In genomic region chr3:195007151-195007550, GRCh38 we compare ENCODE assay signal across 13 cellular contexts.
DNase-seq lines count a peak whose midpoint lies in the region; ATAC-seq and TF ChIP-seq lines count a peak whose summit lies in the region.
"Had no signal": no experiment of that assay in that cellular context is flagged by ENCODE, and none has a peak within 500 bp of the region (broad histone marks: within the 10 kb centered on the region; RNA-seq: fewer than 3 reads in every experiment).

No MANE protein-coding gene starts in this region.

- H3K4me3 Mint-ChIP-seq in H9 = no peak overlapping the region
- H3K4me3 Mint-ChIP-seq in stimulated activated naive B cell treated with anti-CD40 and anti-IgM and Interleukin-4, amounts not matched to agents 10 μg/mL and 1 μg/mL and 100 μg/mL, for 72 hours = no peak overlapping the region
- no peak overlapping the region for H3K4me3 Mint-ChIP-seq in GM23338
- H3K4me3 Mint-ChIP-seq: IgD-negative memory B cell had no signal

- H3K9me2 ChIP-seq in PC-9 (ENCODE audit: insufficient read depth) (no peaks in the 10 kb centered on the region), GM23338 (ENCODE audit: insufficient read depth) (no peaks in the 10 kb centered on the region)

- H4K20me1 ChIP-seq in H9 (ENCODE audit: control insufficient read depth, insufficient read depth, insufficient read length) (no peaks in the 10 kb centered on the region), PC-9 (ENCODE audit: insufficient read depth) (no peaks in the 10 kb centered on the region), GM23338 (replicated peaks; ENCODE audit: insufficient read depth) (no peaks in the 10 kb centered on the region)

- H3K4me2 ChIP-seq in H9 (ENCODE audit: insufficient read depth, insufficient read length, low read length) (no peak overlapping the region), PC-9 (peak overlapping the region; percentile 24), GM23338 (no peak overlapping the region)
- H3K4me2 ChIP-seq: A549 had no signal

- H3K23me2 ChIP-seq in H9 (ENCODE audit: insufficient read length, low read depth, low read length, poor library complexity, severe bottlenecking) = no peaks in the 10 kb centered on the region

- H3K79me2 ChIP-seq in H9 (ENCODE audit: insufficient read depth, low read length) (no peaks in the 10 kb centered on the region), PC-9 (ENCODE audit: low read depth) (no peaks in the 10 kb centered on the region), GM23338 (replicated peaks; ENCODE audit: insufficient read depth) (no peaks in the 10 kb centered on the region)

- H3K56ac ChIP-seq in H9 (ENCODE audit: insufficient read length, low read depth, low read length) = no peak overlapping the region

- H3K27ac ChIP-seq in H9 (ENCODE audit: insufficient read length, low read depth, low read length) (no peak overlapping the region), PC-9 (no peak overlapping the region), upper lobe of right lung (no peak overlapping the region), GM23338 (ENCODE audit: low read depth) (no peak overlapping the region)
- H3K27ac ChIP-seq: A549 had no signal

- no peak overlapping the region for H3K9ac ChIP-seq in H9 (ENCODE audit: extremely low read depth, insufficient read length, low read length)

- H3K36me3 ChIP-seq in PC-9 (ENCODE audit: low read depth) (no peaks in the 10 kb centered on the region), upper lobe of right lung (no peaks in the 10 kb centered on the region), GM23338 (ENCODE audit: insufficient read depth) (no peaks in the 10 kb centered on the region)
- H3K36me3 ChIP-seq: BE2C had no signal

- H2BK120ac ChIP-seq in H9 (ENCODE audit: low read depth, low read length, poor library complexity, severe bottlenecking) = no peak overlapping the region

- no peak overlapping the region for H3K18ac ChIP-seq in H9 (ENCODE audit: insufficient read length, low read depth, low read length)

- H2BK15ac ChIP-seq in H9 (ENCODE audit: low read depth, low read length) = no peak overlapping the region

- ATAC-seq in sciatic nerve = no peak
- no peak for ATAC-seq in upper lobe of right lung
- ATAC-seq in stimulated activated naive B cell treated with anti-CD40 and anti-IgM and Interleukin-4, amounts not matched to agents 10 μg/mL and 1 μg/mL and 100 μg/mL, for 72 hours (replicated peaks) = no peak
- ATAC-seq in GM23338 = no peak
- ATAC-seq: A549, GM12878 had no signal

- H4K5ac ChIP-seq in H9 (ENCODE audit: insufficient read length, low read depth, low read length) = no peak overlapping the region

- DNase-seq in H9 (peak; percentile 4), PC-9 (no peak), sciatic nerve (ENCODE audit: low spot score) (peak; percentile 23), upper lobe of right lung (peak; percentile 27), NCI-H524 (lab: John Stamatoyannopoulos, UW) (no peak), GM23338 (ENCODE audit: low spot score) (no peak)
- no peak for DNase-seq in stimulated activated naive B cell treated with anti-CD40 and anti-IgM and Interleukin-4, amounts not matched to agents 10 μg/mL and 1 μg/mL and 100 μg/mL, for 72 hours
- DNase-seq: BE2C, DMS53, KG1 had no signal

- H3K4me3 ChIP-seq in PC-9 (no peak overlapping the region), upper lobe of right lung (no peak overlapping the region), GM23338 (no peak overlapping the region)
- H3K4me3 ChIP-seq: A549, GM12878 had no signal

- H3F3A ChIP-seq in PC-9 (ENCODE audit: insufficient read depth, low read depth) = peaks cover 17% of the 10 kb centered on the region; the same call in 1 of the 2 replicates
- H3F3A ChIP-seq in GM23338 (replicated peaks; ENCODE audit: low read depth) = no peaks in the 10 kb centered on the region

- no peaks in the 10 kb centered on the region for H3K4me1 ChIP-seq in H9 (ENCODE audit: insufficient read depth, low read length)
- H3K4me1 ChIP-seq in PC-9 (replicated peaks; ENCODE audit: insufficient read depth) = peaks cover 41% of the 10 kb centered on the region
- peaks cover 14% of the 10 kb centered on the region for H3K4me1 ChIP-seq in upper lobe of right lung
- peaks cover 6% of the 10 kb centered on the region for H3K4me1 ChIP-seq in GM23338 (ENCODE audit: insufficient read depth)
- H3K4me1 ChIP-seq: A549 had no signal

- peaks cover 19 to 31% of the 10 kb centered on the region in 2 experiments for H3K9me3 Mint-ChIP-seq in H9
- no peaks in the 10 kb centered on the region for H3K9me3 Mint-ChIP-seq in stimulated activated naive B cell treated with anti-CD40 and anti-IgM and Interleukin-4, amounts not matched to agents 10 μg/mL and 1 μg/mL and 100 μg/mL, for 72 hours
- peaks cover 31% of the 10 kb centered on the region for H3K9me3 Mint-ChIP-seq in GM23338
- H3K9me3 Mint-ChIP-seq: IgD-negative memory B cell had no signal

- H4K8ac ChIP-seq in H9 (replicated peaks; ENCODE audit: insufficient read length, low read depth, low read length) = no peak overlapping the region

- H2BK20ac ChIP-seq in H9 (ENCODE audit: low read depth, low read length, poor library complexity, severe bottlenecking) = no peak overlapping the region

- H3K9me3 ChIP-seq in H9 (ENCODE audit: control insufficient read depth, low read depth, low read length) (peaks cover 7% of the 10 kb centered on the region), PC-9 (ENCODE audit: insufficient read depth, low read depth) (no peaks in the 10 kb centered on the region), upper lobe of right lung (no peaks in the 10 kb centered on the region)
- H3K9me3 ChIP-seq: A549, BE2C had no signal

- H4K91ac ChIP-seq in H9 (ENCODE audit: insufficient read length, low read depth, low read length) = no peak overlapping the region

- no peak overlapping the region for H2BK12ac ChIP-seq in H9 (ENCODE audit: insufficient read length, low read depth, low read length)

- POLR2A ChIA-PET in PC-9 (lab: Charles Lee; ENCODE audit: unreplicated experiment) = no interaction called here

- TF ChIP-seq CTCF in H9 (conservative IDR thresholded peaks at IDR 0.05) (no peak), PC-9 (conservative IDR thresholded peaks at IDR 0.05) (no peak), upper lobe of right lung (IDR thresholded peaks at IDR 0.05) (no peak), GM23338 (conservative IDR thresholded peaks at IDR 0.05; ENCODE audit: low read depth in 2 of 2) (no peak)

- CTCF ChIA-PET in PC-9 (lab: Charles Lee) = interaction anchor here (0.6 kb wide), 1 partner anchor 266 kb away, joined by 3 read pairs; no protein-coding TSS in a partner anchor

- H2AFZ ChIP-seq in H9 (ENCODE audit: low read length) = no peak overlapping the region
- no peak overlapping the region for H2AFZ ChIP-seq in PC-9
- H2AFZ ChIP-seq in GM23338 = no peak overlapping the region

- H3K4ac ChIP-seq in H9 (ENCODE audit: low read depth, low read length) = no peak overlapping the region

- no CpG with 5 or more reads among the region's 5 CpGs for WGBS in H9 (ENCODE audit: extremely low coverage, insufficient read length, low lambda C conversion rate)

- H3K79me1 ChIP-seq in H9 (ENCODE audit: insufficient read depth, low read depth, low read length, poor library complexity, severe bottlenecking) = no peaks in the 10 kb centered on the region

- H3K27me3 ChIP-seq in H9 (ENCODE audit: insufficient read depth, low read length) (no peaks in the 10 kb centered on the region), PC-9 (ENCODE audit: insufficient read depth, low read depth) (no peaks in the 10 kb centered on the region), upper lobe of right lung (no peaks in the 10 kb centered on the region), GM23338 (ENCODE audit: insufficient read depth) (no peaks in the 10 kb centered on the region)
- H3K27me3 ChIP-seq: BE2C had no signal

- H2BK5ac ChIP-seq in H9 (ENCODE audit: insufficient read length, low read length) = no peak overlapping the region

- H3T11ph ChIP-seq in H9 (ENCODE audit: low read length) = no peak overlapping the region

- H3K4me1 Mint-ChIP-seq in H9 (peaks cover 27 to 29% of the 10 kb centered on the region in 2 experiments), GM23338 (peaks cover 25% of the 10 kb centered on the region)
- H3K4me1 Mint-ChIP-seq in stimulated activated naive B cell treated with anti-CD40 and anti-IgM and Interleukin-4, amounts not matched to agents 10 μg/mL and 1 μg/mL and 100 μg/mL, for 72 hours = peaks cover 36 to 46% of the 10 kb centered on the region in 2 donors

- H2AK5ac ChIP-seq in H9 (ENCODE audit: insufficient read length, low read length) = no peak overlapping the region

- H3K23ac ChIP-seq in H9 (ENCODE audit: insufficient read length, low read depth, low read length) = no peak overlapping the region

- H3K27me3 Mint-ChIP-seq in H9 (ENCODE audit: low read depth) = peaks cover 25% of the 10 kb centered on the region
- H3K27me3 Mint-ChIP-seq in stimulated activated naive B cell treated with anti-CD40 and anti-IgM and Interleukin-4, amounts not matched to agents 10 μg/mL and 1 μg/mL and 100 μg/mL, for 72 hours = peaks cover 0 to 5% of the 10 kb centered on the region in 2 donors
- peaks cover 3% of the 10 kb centered on the region for H3K27me3 Mint-ChIP-seq in GM23338 (ENCODE audit: insufficient read depth, low read depth, poor library complexity)

- no TSS peak for BruUV-seq in PC-9 (replicated peaks; lab: Mats Ljungman, UMichigan)

- no peak overlapping the region for H3K27ac Mint-ChIP-seq in H9
- no peak overlapping the region for H3K27ac Mint-ChIP-seq in stimulated activated naive B cell treated with anti-CD40 and anti-IgM and Interleukin-4, amounts not matched to agents 10 μg/mL and 1 μg/mL and 100 μg/mL, for 72 hours
- no peak overlapping the region for H3K27ac Mint-ChIP-seq in GM23338

- no peak overlapping the region for H3K14ac ChIP-seq in H9 (ENCODE audit: insufficient read depth, low read length)

- H3K36me3 Mint-ChIP-seq in H9 (ENCODE audit: insufficient read depth in 1 of 3, low read depth in 3 of 3) = peaks cover 4 to 23% (median 22%) of the 10 kb centered on the region in 3 experiments; a peak in 5 of 7 replicates
- no peaks in the 10 kb centered on the region for H3K36me3 Mint-ChIP-seq in stimulated activated naive B cell treated with anti-CD40 and anti-IgM and Interleukin-4, amounts not matched to agents 10 μg/mL and 1 μg/mL and 100 μg/mL, for 72 hours
- H3K36me3 Mint-ChIP-seq in GM23338 (ENCODE audit: low read depth) = peaks cover 16% of the 10 kb centered on the region
- H3K36me3 Mint-ChIP-seq: IgD-negative memory B cell had no signal

- intact Hi-C loops in PC-9 (cut with micrococcal nuclease; ENCODE audit: unreplicated experiment) (no loop called here), sciatic nerve (cut with DNase I) (no loop called here), upper lobe of right lung (cut with DNase I) (no loop called here)

TF ChIP-seq in GM23338, 12 proteins besides CTCF, POLR2A, EP300 and RAD21 (continues in another document):
- no peak for TF ChIP-seq EZH2 (IDR thresholded peaks at IDR 0.05; ENCODE audit: low read depth, unreplicated experiment)

Comparison
In these comparisons a context has a peak if more than half of its experiments do, and no peak if none do; other contexts are left out.
1. DNase-seq: peak in H9 (single experiment), sciatic nerve (single experiment) and upper lobe of right lung (single experiment); none in PC-9 (0 of 2), NCI-H524 (0 of 2), stimulated activated naive B cell treated with anti-CD40 and anti-IgM and Interleukin-4, amounts not matched to agents 10 μg/mL and 1 μg/mL and 100 μg/mL, for 72 hours (single experiment) and GM23338 (single experiment).